26 cellular contexts compared by ENCODE assay signal in the genomic region with DNA sequence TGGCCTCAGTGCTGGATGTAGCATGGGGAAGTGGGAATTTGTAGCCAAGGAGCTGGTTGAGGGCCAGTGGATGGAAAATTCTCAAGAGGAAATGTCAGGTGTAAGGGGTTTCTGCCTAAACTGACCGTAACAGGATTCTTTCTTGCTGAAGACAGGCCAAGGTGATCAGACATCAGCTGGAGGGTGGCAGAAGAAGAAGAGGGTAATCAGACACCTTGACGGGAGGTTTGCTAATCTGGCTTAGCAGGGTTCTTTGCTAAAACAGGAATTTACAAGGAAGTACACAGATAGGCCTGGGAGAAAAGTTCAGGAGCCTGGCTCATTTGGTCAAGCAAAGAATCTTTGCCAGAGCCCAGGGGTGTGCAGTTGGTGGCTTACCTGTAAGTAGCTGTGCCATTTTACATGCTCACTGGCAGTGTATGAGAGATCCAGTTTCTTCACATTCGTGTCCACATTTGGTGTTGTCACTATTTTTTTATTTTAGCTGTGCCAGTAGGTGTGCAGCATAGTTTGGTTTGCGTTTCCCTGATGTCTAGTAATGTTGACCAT.
DNase-seq lines count a peak whose midpoint lies in the region; ATAC-seq, FAIRE-seq and TF ChIP-seq lines count a peak whose summit lies in the region.
"Had no signal": no experiment of that assay in that cellular context is flagged by ENCODE, and none has a peak within 500 bp of the region (broad histone marks: within the 10 kb centered on the region; RNA-seq: fewer than 3 reads in every experiment).

No MANE protein-coding gene starts in this region.

- H3K27ac ChIP-seq in astrocyte (ENCODE audit: low read depth, low read length) = no peak overlapping the region
- H3K27ac ChIP-seq in left lung = no peak overlapping the region
- H3K27ac ChIP-seq in thyroid gland = peak overlapping the region; percentile 1 to 55 (median 3)

- no peaks in the 10 kb centered on the region for H3K9me3 Mint-ChIP-seq in astrocyte (ENCODE audit: unreplicated experiment)
- H3K9me3 Mint-ChIP-seq: central memory CD8-positive, alpha-beta T cell had no signal

- peaks cover 2% of the 10 kb centered on the region for H3K4me1 Mint-ChIP-seq in astrocyte (ENCODE audit: low read depth, unreplicated experiment)

- WGBS in thyroid gland, 2 donors = 63 to 71% methylated on average over 4 of the region's 4 CpGs

- H3K27me3 Mint-ChIP-seq in astrocyte (ENCODE audit: low read depth, unreplicated experiment) = no peaks in the 10 kb centered on the region
- H3K27me3 Mint-ChIP-seq: central memory CD8-positive, alpha-beta T cell had no signal

- no peaks in the 10 kb centered on the region for H3K4me1 ChIP-seq in astrocyte (ENCODE audit: insufficient read depth, low read length)
- peaks cover 0 to 2% of the 10 kb centered on the region in 2 donors for H3K4me1 ChIP-seq in left lung
- peaks cover 17 to 30% of the 10 kb centered on the region in 2 donors for H3K4me1 ChIP-seq in thyroid gland
- H3K4me1 ChIP-seq: BE2C, Caco-2 had no signal

- peak; percentile 29 for DNase-seq in NCI-H82 (lab: John Stamatoyannopoulos, UW)
- DNase-seq in NCI-H82 treated with DMSO at 0.1 percent for 48 hours (lab: John Stamatoyannopoulos, UW; ENCODE audit: unreplicated experiment) = no peak
- DNase-seq in astrocyte (ENCODE audit: low read depth) = no peak
- no peak for DNase-seq in left lung
- peak in 1 of 2 donors; percentile 10 for DNase-seq in thyroid gland
- no peak for DNase-seq in Right ventricle myocardium superior
- DNase-seq in NOMO-1 treated with DMSO at 0.1 percent for 48 hours (lab: John Stamatoyannopoulos, UW; ENCODE audit: unreplicated experiment) = no peak
- DNase-seq: activated CD4-positive, alpha-beta T cell treated with anti-CD3 and anti-CD28 coated beads for 1 hour; activated naive CD4-positive, alpha-beta T cell; activated T-cell treated with anti-CD3 and anti-CD28 coated beads, Interleukin-2, amount 50 U/mL, for 1 hour; amniotic stem cell; BE2C; Caco-2; hippocampal formation; NCI-H146; NCI-H2171; nucleus accumbens; SHP77; stimulated activated CD4-positive, alpha-beta T cell treated with anti-CD3 and anti-CD28 coated beads, Interleukin-4, amount 100 ng/mL, for 24 hours; stimulated activated naive CD4-positive, alpha-beta T cell treated with Interleukin-2 at 50 U/mL for 16 hours had no signal

- H2AFZ ChIP-seq in astrocyte (ENCODE audit: low read depth, low read length) = no peak overlapping the region

- no peak overlapping the region for H3K4me3 ChIP-seq in astrocyte (ENCODE audit: insufficient read depth, low read depth, low read length)
- H3K4me3 ChIP-seq in left lung = no peak overlapping the region
- no peak overlapping the region for H3K4me3 ChIP-seq in thyroid gland (replicated peaks in 1 of 3)
- H3K4me3 ChIP-seq: K562 had no signal

- FAIRE-seq in astrocyte (lab: Jason Lieb, UNC) = peak; percentile 34
- FAIRE-seq: A204.1, frontal cortex, K562, keratinocyte had no signal

- no peaks in the 10 kb centered on the region for H3K27me3 ChIP-seq in astrocyte (ENCODE audit: insufficient read depth, low read length)
- no peaks in the 10 kb centered on the region for H3K27me3 ChIP-seq in left lung
- no peaks in the 10 kb centered on the region for H3K27me3 ChIP-seq in thyroid gland
- H3K27me3 ChIP-seq: BE2C had no signal

- H3K4me3 Mint-ChIP-seq in astrocyte (ENCODE audit: unreplicated experiment) = no peak overlapping the region
- H3K4me3 Mint-ChIP-seq: central memory CD8-positive, alpha-beta T cell had no signal

- peak; percentile 34 for ATAC-seq in left lung
- no peak for ATAC-seq in esophagus mucosa
- no peak for ATAC-seq in Right ventricle myocardium superior (ENCODE audit: poor library complexity)
- ATAC-seq: K562 had no signal

- intact Hi-C loops in left lung (cut with DNase I) = no loop called here
- intact Hi-C loops in thyroid gland (cut with DNase I) = no loop called here
- intact Hi-C loops in Right ventricle myocardium superior (cut with DNase I) = no loop called here

- no peak for TF ChIP-seq CTCF in astrocyte (IDR thresholded peaks at IDR 0.05; ENCODE audit: insufficient read depth, low read depth, low read length)
- no peak for TF ChIP-seq CTCF in left lung (IDR thresholded peaks at IDR 0.05)
- no peak for TF ChIP-seq CTCF in thyroid gland (IDR thresholded peaks at IDR 0.05)

- H3K9ac ChIP-seq in astrocyte (ENCODE audit: low read length) = no peak overlapping the region

- TF ChIP-seq POLR2A in thyroid gland (IDR thresholded peaks at IDR 0.05) = no peak

- H3K36me3 ChIP-seq in astrocyte (ENCODE audit: insufficient read depth, low read length) (no peaks in the 10 kb centered on the region), left lung (no peaks in the 10 kb centered on the region), thyroid gland (no peaks in the 10 kb centered on the region)
- H3K36me3 ChIP-seq: BE2C had no signal

- H3K9me3 ChIP-seq in astrocyte (ENCODE audit: insufficient read depth, low read depth, low read length) = no peaks in the 10 kb centered on the region
- no peaks in the 10 kb centered on the region for H3K9me3 ChIP-seq in left lung
- H3K9me3 ChIP-seq in thyroid gland = no peaks in the 10 kb centered on the region
- H3K9me3 ChIP-seq: BE2C, Caco-2 had no signal

- H3K79me2 ChIP-seq in astrocyte (ENCODE audit: insufficient read depth, low read length) = peaks cover 92% of the 10 kb centered on the region

- no peaks in the 10 kb centered on the region for H3K36me3 Mint-ChIP-seq in astrocyte (ENCODE audit: low read depth, unreplicated experiment)

- H3K4me2 ChIP-seq in astrocyte (ENCODE audit: low read length) = no peak overlapping the region

- H3K27ac Mint-ChIP-seq in astrocyte (ENCODE audit: unreplicated experiment) = no peak overlapping the region

- H4K20me1 ChIP-seq in astrocyte (ENCODE audit: insufficient read depth, low read length) = peaks cover 75% of the 10 kb centered on the region

Comparison
In these comparisons a context has a peak if more than half of its experiments do, and no peak if none do; other contexts are left out.
1. H3K27ac ChIP-seq: peak in thyroid gland (3 of 3); none in astrocyte (single experiment) and left lung (0 of 2).